Comparison of ENCODE assay signal across 27 cellular contexts in genomic region chr3:39184968-39185285, GRCh38. TPM values are rescaled to one million over a fixed set of nuclear protein-coding genes. Genes with fewer than 3 reads are reported as not detected.
"Had no signal": no experiment of that assay in that cellular context is flagged by ENCODE, and none has a peak within 500 bp of the region (broad histone marks: within the 10 kb centered on the region; RNA-seq: fewer than 3 reads in every experiment).

No MANE protein-coding gene starts in this region.

- H3K27ac Mint-ChIP-seq: activated CD8-positive, alpha-beta memory T cell treated with anti-CD3 and anti-CD28 coated beads, Interleukin-2, amount 10 ng/mL, durations not matched to agents 7 days and 5 days; activated naive CD4-positive, alpha-beta T cell treated with anti-CD3 and anti-CD28 coated beads, Interleukin-2, amount 10 ng/mL, durations not matched to agents 7 days and 5 days; activated naive CD8-positive, alpha-beta T cell treated with anti-CD3 and anti-CD28 coated beads for 36 hours; WTC11 had no signal

- H3K27ac ChIP-seq: brain microvascular endothelial cell, SJCRH30 had no signal

- H3K4me3 Mint-ChIP-seq: activated CD8-positive, alpha-beta memory T cell treated with anti-CD3 and anti-CD28 coated beads, Interleukin-2, amount 10 ng/mL, durations not matched to agents 7 days and 5 days; activated CD8-positive, alpha-beta T cell treated with anti-CD3 and anti-CD28 coated beads, Interleukin-2, amount 10 ng/mL, durations not matched to agents 7 days and 5 days; activated naive CD4-positive, alpha-beta T cell treated with anti-CD3 and anti-CD28 coated beads, Interleukin-2, amount 10 ng/mL, durations not matched to agents 7 days and 5 days; activated naive CD8-positive, alpha-beta T cell treated with anti-CD3 and anti-CD28 coated beads for 36 hours; activated T-cell treated with anti-CD3 and anti-CD28 coated beads, Interleukin-2, amount 50 U/mL, for 4 hours; WTC11 had no signal

- H3K27me3 Mint-ChIP-seq: activated CD8-positive, alpha-beta memory T cell treated with anti-CD3 and anti-CD28 coated beads, Interleukin-2, amount 10 ng/mL, durations not matched to agents 7 days and 5 days; activated naive CD8-positive, alpha-beta T cell treated with anti-CD3 and anti-CD28 coated beads for 36 hours had no signal

- H3K27me3 ChIP-seq: brain microvascular endothelial cell, MG63, SJCRH30 had no signal

- H3K36me3 Mint-ChIP-seq: activated CD8-positive, alpha-beta memory T cell treated with anti-CD3 and anti-CD28 coated beads, Interleukin-2, amount 10 ng/mL, durations not matched to agents 7 days and 5 days; activated naive CD4-positive, alpha-beta T cell treated with anti-CD3 and anti-CD28 coated beads, Interleukin-2, amount 10 ng/mL, durations not matched to agents 7 days and 5 days; activated naive CD8-positive, alpha-beta T cell treated with anti-CD3 and anti-CD28 coated beads for 36 hours; WTC11 had no signal

- DNase-seq: activated CD4-positive, alpha-beta T cell treated with anti-CD3 and anti-CD28 coated beads for 48 hours; activated CD4-positive, alpha-beta T cell treated with anti-CD3 and anti-CD28 coated beads, Interleukin-2, amount 50 U/mL, for 4 hours; activated CD4-positive, CD25-positive, alpha-beta regulatory T cell treated with anti-CD3 and anti-CD28 coated beads, Interleukin-2, amount 50 U/mL, for 72 hours; activated CD8-positive, alpha-beta memory T cell treated with anti-CD3 and anti-CD28 coated beads, Interleukin-2, amount 10 ng/mL, durations not matched to agents 7 days and 5 days; activated CD8-positive, alpha-beta T cell treated with anti-CD3 and anti-CD28 coated beads, Interleukin-2, amount 10 ng/mL, durations not matched to agents 7 days and 5 days; activated gamma-delta T cell treated with Interleukin-2 at 50 U/mL for 16 hours; activated naive CD4-positive, alpha-beta T cell treated with anti-CD3 and anti-CD28 coated beads, Interleukin-2, amount 10 ng/mL, durations not matched to agents 7 days and 5 days; activated naive CD8-positive, alpha-beta T cell treated with anti-CD3 and anti-CD28 coated beads for 36 hours; activated T-cell treated with anti-CD3 and anti-CD28 coated beads, Interleukin-2, amount 50 U/mL, for 4 hours; brain microvascular endothelial cell; MG63; MV-4-11; NCI-H1092 treated with DMSO at 0.1 percent for 48 hours; NCI-H1417 treated with DMSO at 0.1 percent for 48 hours; NCI-H1694 treated with DMSO at 0.1 percent for 48 hours; NCI-H2081; NCI-H510A treated with DMSO at 0.1 percent for 48 hours; NCI-H69; NK-92 treated with Interleukin-12 subunit alpha and Interleukin-12 subunit beta, amount 100 ng/mL, for 24 hours; OCI-M1; Right ventricle myocardium superior; RPMI8226; SJCRH30; SW 1271 had no signal

- H3K9me3 Mint-ChIP-seq: activated naive CD4-positive, alpha-beta T cell treated with anti-CD3 and anti-CD28 coated beads, Interleukin-2, amount 10 ng/mL, durations not matched to agents 7 days and 5 days; activated naive CD8-positive, alpha-beta T cell treated with anti-CD3 and anti-CD28 coated beads for 36 hours; activated T-cell treated with anti-CD3 and anti-CD28 coated beads, Interleukin-2, amount 50 U/mL, for 4 hours; WTC11 had no signal

- H3K36me3 ChIP-seq: brain microvascular endothelial cell, MG63, SJCRH30 had no signal

- ATAC-seq: activated CD8-positive, alpha-beta memory T cell treated with anti-CD3 and anti-CD28 coated beads, Interleukin-2, amount 10 ng/mL, durations not matched to agents 7 days and 5 days; activated CD8-positive, alpha-beta T cell treated with anti-CD3 and anti-CD28 coated beads, Interleukin-2, amount 10 ng/mL, durations not matched to agents 7 days and 5 days; activated T-cell treated with anti-CD3 and anti-CD28 coated beads, Interleukin-2, amount 50 U/mL, for 4 hours; Panc1; SK-N-SH treated with all-trans-retinoic acid at 6 μM for 48 hours; WTC11 had no signal

- H3K9me3 ChIP-seq: MG63, SJCRH30 had no signal

- H3K4me3 ChIP-seq: MG63, SJCRH30 had no signal

RNA-seq across cellular contexts. Expression of gene XIRP1, which starts 7.5 kb away (rescaled TPM):
- total RNA-seq: activated CD8-positive, alpha-beta T cell treated with anti-CD3 and anti-CD28 coated beads, Interleukin-2, amount 10 ng/mL, durations not matched to agents 7 days and 5 days; WTC11 had no signal
